16 cellular contexts compared by ENCODE assay signal in genomic region chr21:31072486-31072885, GRCh38. TPM values are rescaled to one million over a fixed set of nuclear protein-coding genes. Genes with fewer than 3 reads are reported as not detected.
A peak's percentile ranks its signal among the peaks of the same experiment; 100 is the strongest.
DNase-seq lines count a peak whose midpoint lies in the region; TF ChIP-seq lines count a peak whose summit lies in the region.
"Had no signal": no experiment of that assay in that cellular context is flagged by ENCODE, and none has a peak within 500 bp of the region (broad histone marks: within the 10 kb centered on the region; RNA-seq: fewer than 3 reads in every experiment).

No MANE protein-coding gene starts in this region.

- H3K9me3 ChIP-seq in spleen, result no peaks in the 10 kb centered on the region
- H3K9me3 ChIP-seq: A549, Caco-2 had no signal

- TF ChIP-seq CTCF in glutamatergic neuron (IDR thresholded peaks at IDR 0.05; ENCODE audit: partially characterized antibody, unreplicated experiment), result no peak
- no peak for TF ChIP-seq CTCF in spleen (IDR thresholded peaks at IDR 0.05 in 8 of 11, conservative IDR thresholded peaks at IDR 0.05 in 3 of 11)

- no peaks in the 10 kb centered on the region for H3K36me3 ChIP-seq in spleen

- intact Hi-C loops in spleen (cut with DNase I; ENCODE audit: low total_unique reads), result no loop called here

- peak overlapping the region; percentile 52 for H3K27ac Mint-ChIP-seq in glutamatergic neuron (ENCODE audit: unreplicated experiment)
- H3K27ac Mint-ChIP-seq: CD4-positive, alpha-beta T cell had no signal

- H3K27me3 Mint-ChIP-seq in glutamatergic neuron (ENCODE audit: unreplicated experiment), result peaks cover 7% of the 10 kb centered on the region

- DNase-seq in NCI-H524 (lab: John Stamatoyannopoulos, UW) (peak; percentile 73 to 91), NCI-H524 treated with DMSO at 0.1 percent for 48 hours (lab: John Stamatoyannopoulos, UW) (no peak), NCI-H82 treated with DMSO at 0.1 percent for 48 hours (lab: John Stamatoyannopoulos, UW; ENCODE audit: unreplicated experiment) (peak; percentile 75), glutamatergic neuron (peak; percentile 21), spleen (no peak), NCI-H1930 (lab: John Stamatoyannopoulos, UW) (no peak)
- no peak for DNase-seq in stimulated activated CD4-positive, alpha-beta T cell treated with anti-CD3 and anti-CD28 coated beads, Interleukin-2, amount 100 ng/mL, for 48 hours
- DNase-seq: AML-193; Caco-2; CD4-positive, alpha-beta T cell; H9 had no signal

- 45 to 65% (median 60%) methylated on average over 4 of the region's 4 CpGs for WGBS in spleen, 5 donors

- no peak overlapping the region for H3K4me3 ChIP-seq in spleen
- H3K4me3 ChIP-seq: A549 had no signal

- no peaks in the 10 kb centered on the region for H3K36me3 Mint-ChIP-seq in glutamatergic neuron (ENCODE audit: unreplicated experiment)

- H3K4me1 ChIP-seq in spleen, result no peaks in the 10 kb centered on the region
- H3K4me1 ChIP-seq: A549, Caco-2 had no signal

- peak overlapping the region; percentile 16 for H3K4me3 Mint-ChIP-seq in glutamatergic neuron (ENCODE audit: unreplicated experiment)
- H3K4me3 Mint-ChIP-seq: CD4-positive, alpha-beta T cell; H9 had no signal

- H3K27me3 ChIP-seq in spleen (replicated peaks in 1 of 7), result peaks cover 0 to 14% (median 0%) of the 10 kb centered on the region in 7 donors

- peaks cover 4% of the 10 kb centered on the region for H3K9me3 Mint-ChIP-seq in glutamatergic neuron (ENCODE audit: unreplicated experiment)
- H3K9me3 Mint-ChIP-seq: CD4-positive, alpha-beta T cell had no signal

- H3K27ac ChIP-seq in spleen, result no peak overlapping the region
- H3K27ac ChIP-seq: 22Rv1, A549, C4-2B had no signal

- TF ChIP-seq POLR2A in spleen (IDR thresholded peaks at IDR 0.05), result no peak

- peaks cover 7% of the 10 kb centered on the region for H3K4me1 Mint-ChIP-seq in glutamatergic neuron (ENCODE audit: low read depth, unreplicated experiment)

RNA-seq across cellular contexts. Expression of gene KRTAP19-8, which starts 34.2 kb away (rescaled TPM):
- total RNA-seq in glutamatergic neuron (ENCODE audit: unreplicated experiment), result not detected
- total RNA-seq in spleen, result not detected
- polyA plus RNA-seq in spleen, result not detected
- total RNA-seq: Caco-2; CD4-positive, alpha-beta T cell; H1; H9 had no signal
- polyA plus RNA-seq: A549, BJ, H1 had no signal

Comparison
In these comparisons a context has a peak if more than half of its experiments do, and no peak if none do; other contexts are left out.
1. DNase-seq: peak in NCI-H524 (2 of 2), NCI-H82 treated with DMSO at 0.1 percent for 48 hours (single experiment) and glutamatergic neuron (single experiment); none in NCI-H524 treated with DMSO at 0.1 percent for 48 hours (single experiment), stimulated activated CD4-positive, alpha-beta T cell treated with anti-CD3 and anti-CD28 coated beads, Interleukin-2, amount 100 ng/mL, for 48 hours (0 of 2), spleen (single experiment) and NCI-H1930 (0 of 2).